26 cellular contexts compared by ENCODE assay signal in genomic region chr22:37961062-37961461, GRCh38. TPM values are rescaled to one million over a fixed set of nuclear protein-coding genes. Genes with fewer than 3 reads are reported as not detected.
"Had no signal": no experiment of that assay in that cellular context is flagged by ENCODE, and none has a peak within 500 bp of the region (broad histone marks: within the 10 kb centered on the region; RNA-seq: fewer than 3 reads in every experiment).

No MANE protein-coding gene starts in this region.

- H3K27me3 Mint-ChIP-seq: IgD-negative memory B cell had no signal

- FAIRE-seq: K562, RCC 7860 had no signal

- H3K4me2 ChIP-seq: KMS-11 had no signal

- H3K4me3 ChIP-seq: K562, SJSA1, SK-N-MC had no signal

- H3K27ac ChIP-seq: KMS-11, SJSA1, SK-N-MC had no signal

- H3K4me1 ChIP-seq: SJSA1 had no signal

- H3K27me3 ChIP-seq: SJSA1 had no signal

- H3K27ac Mint-ChIP-seq: IgD-negative memory B cell had no signal

- ATAC-seq: K562 had no signal

- DNase-seq: Kasumi-1, MV-4-11, NCI-H1048, NCI-H1105, NCI-H1417 treated with DMSO at 0.1 percent for 48 hours, NCI-H146, NCI-H1694 treated with DMSO at 0.1 percent for 48 hours, NCI-H1930, NCI-H2081, NCI-H2107, NCI-H2227 treated with DMSO at 0.1 percent for 48 hours, NCI-H524, NCI-H526 treated with DMSO at 0.1 percent for 48 hours, NCI-H774, Right ventricle myocardium superior, RPMI8226, SIG-M5 had no signal

- H3K4me3 Mint-ChIP-seq: IgD-negative memory B cell had no signal

- H3K9ac ChIP-seq: KMS-11 had no signal

- H3K9me3 ChIP-seq: SJSA1 had no signal

RNA-seq across cellular contexts. Expression of gene C22orf23, which starts 7.7 kb away (rescaled TPM):
- total RNA-seq: SJSA1 had no signal
- polyA plus RNA-seq: IgD-negative memory B cell had no signal

RNA-seq across cellular contexts. Expression of gene SOX10, which starts 23.3 kb away (rescaled TPM):
- total RNA-seq: HT1080, K562, M059J, NCI-H460, SJSA1 had no signal
- polyA plus RNA-seq: IgD-negative memory B cell, K562 had no signal
